Comparison of ENCODE assay signal across 2 cellular contexts in genomic region chr13:20583803-20584293, GRCh38.
A peak's percentile ranks its signal among the peaks of the same experiment; 100 is the strongest.
TF ChIP-seq lines count a peak whose summit lies in the region.

No MANE protein-coding gene starts in this region.

TF ChIP-seq in HepG2, 621 proteins besides CTCF, POLR2A, EP300 and RAD21:
- TF ChIP-seq NFIC (IDR thresholded peaks at IDR 0.05; ENCODE audit: low read length) (no peak), CHD4 (IDR thresholded peaks at IDR 0.05; ENCODE audit: borderline replicate concordance, low read length) (peak; percentile 90; the same call in 1 of the 2 replicates)

TF ChIP-seq in K562, 482 proteins besides CTCF, POLR2A, EP300 and RAD21:
- peak; percentile 58 for TF ChIP-seq RBM25 (IDR thresholded peaks at IDR 0.05; ENCODE audit: low read depth, low read length, severe bottlenecking)
- no peak for TF ChIP-seq C11orf30 (IDR thresholded peaks at IDR 0.05; ENCODE audit: low read depth)
TF ChIP-seq in K562: peak in this region for 1.
